15 cellular contexts compared by ENCODE assay signal in the genomic region with DNA sequence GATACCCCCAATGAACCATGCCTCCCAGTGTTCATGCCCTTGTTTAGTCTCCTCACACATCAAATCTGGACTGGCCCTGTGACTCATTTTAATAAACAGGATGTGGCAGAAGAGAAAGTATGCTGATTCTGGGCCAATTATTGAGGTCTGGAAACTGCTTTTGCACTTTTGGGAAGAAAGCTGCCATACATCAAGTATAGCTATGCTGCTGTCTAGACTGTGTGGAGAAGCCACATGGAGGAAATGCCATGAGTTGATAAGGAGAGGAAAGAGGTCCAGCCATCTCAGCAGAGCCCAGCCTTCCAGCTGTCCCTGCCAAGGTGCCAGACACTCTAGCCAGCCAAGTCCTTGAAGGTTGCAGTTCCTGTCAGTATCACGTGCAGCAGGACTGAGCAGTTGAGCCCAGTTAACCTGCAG. TPM values are rescaled to one million over a fixed set of nuclear protein-coding genes. Genes with fewer than 3 reads are reported as not detected.
A peak's percentile ranks its signal among the peaks of the same experiment; 100 is the strongest.
DNase-seq lines count a peak whose midpoint lies in the region; TF ChIP-seq lines count a peak whose summit lies in the region.
"Had no signal": no experiment of that assay in that cellular context is flagged by ENCODE, and none has a peak within 500 bp of the region (broad histone marks: within the 10 kb centered on the region; RNA-seq: fewer than 3 reads in every experiment).

No MANE protein-coding gene starts in this region.

- no peak overlapping the region for H2AK5ac ChIP-seq in neuronal stem cell (ENCODE audit: low read depth, low read length)

- intact Hi-C loops in colonic mucosa (cut with DNase I) = no loop called here

- H3K14ac ChIP-seq in neuronal stem cell (ENCODE audit: low read length) = no peak overlapping the region

- no peaks in the 10 kb centered on the region for H3K27me3 ChIP-seq in neuronal stem cell (ENCODE audit: control insufficient read depth in 3 of 3, insufficient read depth in 3 of 3, low read depth in 1 of 3, low read length in 3 of 3)
- no peaks in the 10 kb centered on the region for H3K27me3 ChIP-seq in colonic mucosa
- no peaks in the 10 kb centered on the region for H3K27me3 ChIP-seq in effector memory CD4-positive, alpha-beta T cell (replicated peaks; ENCODE audit: control insufficient read depth, insufficient read depth, low read length, poor library complexity, severe bottlenecking)
- H3K27me3 ChIP-seq: right lobe of liver, stomach had no signal

- no peak overlapping the region for H2BK15ac ChIP-seq in neuronal stem cell (ENCODE audit: low read length)

- H3K27ac ChIP-seq in neuronal stem cell (replicated peaks; ENCODE audit: low read length) (no peak overlapping the region), colonic mucosa (no peak overlapping the region)
- H3K27ac ChIP-seq in effector memory CD4-positive, alpha-beta T cell (ENCODE audit: insufficient read depth, low read length, poor library complexity, severe bottlenecking) = no peak overlapping the region
- H3K27ac ChIP-seq: right lobe of liver, stomach had no signal

- H4K8ac ChIP-seq in neuronal stem cell (ENCODE audit: low read depth, low read length) = no peak overlapping the region

- no peak overlapping the region for H2BK120ac ChIP-seq in neuronal stem cell (ENCODE audit: low read depth, low read length)

- H3K4me3 ChIP-seq in cardiac fibroblast (replicated peaks in 1 of 2; ENCODE audit: low read depth in 2 of 2, low read length in 2 of 2) (no peak overlapping the region), neuronal stem cell (ENCODE audit: low read length in 2 of 2) (no peak overlapping the region), colonic mucosa (no peak overlapping the region)
- no peak overlapping the region for H3K4me3 ChIP-seq in effector memory CD4-positive, alpha-beta T cell (ENCODE audit: insufficient read depth, low read depth, low read length, poor library complexity, severe bottlenecking)
- H3K4me3 ChIP-seq: right lobe of liver, stomach had no signal

- TF ChIP-seq CTCF in cardiac fibroblast (IDR thresholded peaks at IDR 0.05; ENCODE audit: low read depth, low read length) = no peak
- TF ChIP-seq CTCF in colonic mucosa (IDR thresholded peaks at IDR 0.05) = no peak

- H3K36me3 ChIP-seq in neuronal stem cell (replicated peaks in 1 of 2; ENCODE audit: control insufficient read depth in 2 of 2, insufficient read depth in 2 of 2, low read length in 2 of 2) (no peaks in the 10 kb centered on the region), colonic mucosa (no peaks in the 10 kb centered on the region)
- H3K36me3 ChIP-seq in effector memory CD4-positive, alpha-beta T cell (ENCODE audit: control insufficient read depth, insufficient read depth, low read length) = no peaks in the 10 kb centered on the region
- H3K36me3 ChIP-seq: right lobe of liver had no signal

- no peak overlapping the region for H2AFZ ChIP-seq in neuronal stem cell (ENCODE audit: low read length)

- H3K23ac ChIP-seq in neuronal stem cell (ENCODE audit: low read depth, low read length, poor library complexity) = no peak overlapping the region

- H3K4me1 ChIP-seq in neuronal stem cell (ENCODE audit: control insufficient read depth in 2 of 2, insufficient read depth in 1 of 2, low read depth in 1 of 2, low read length in 2 of 2) (peaks cover 0 to 21% of the 10 kb centered on the region in 2 donors), colonic mucosa (no peaks in the 10 kb centered on the region)
- H3K4me1 ChIP-seq in effector memory CD4-positive, alpha-beta T cell (ENCODE audit: control insufficient read depth, insufficient read depth, low read length, poor library complexity, severe bottlenecking) = no peaks in the 10 kb centered on the region
- H3K4me1 ChIP-seq: right lobe of liver, stomach had no signal

- peaks cover under 1% of the 10 kb centered on the region for H3K79me1 ChIP-seq in neuronal stem cell (ENCODE audit: low read depth, low read length)

- H3K9me3 ChIP-seq in neuronal stem cell (replicated peaks in 1 of 2; ENCODE audit: control insufficient read depth in 2 of 2, insufficient read depth in 1 of 2, low read depth in 1 of 2, low read length in 2 of 2) (peaks cover 0 to 16% of the 10 kb centered on the region in 2 donors), colonic mucosa (no peaks in the 10 kb centered on the region)
- H3K9me3 ChIP-seq in effector memory CD4-positive, alpha-beta T cell (ENCODE audit: control insufficient read depth, low read length) = no peaks in the 10 kb centered on the region
- H3K9me3 ChIP-seq: right lobe of liver had no signal

- no peak overlapping the region for H3K4me2 ChIP-seq in neuronal stem cell (ENCODE audit: insufficient read depth, low read length, poor library complexity, severe bottlenecking)

- peak; percentile 84 for DNase-seq in EH (ENCODE audit: low read depth)
- DNase-seq in HT1080 (ENCODE audit: low read depth) = peak; percentile 61
- peak; percentile 52 to 86 for DNase-seq in cardiac fibroblast (ENCODE audit: low read depth in 2 of 2)
- DNase-seq in neuronal stem cell (ENCODE audit: low spot score) = no peak
- DNase-seq in colonic mucosa = no peak
- no peak for DNase-seq in HuH-7 (ENCODE audit: low spot score)
- no peak for DNase-seq in effector memory CD4-positive, alpha-beta T cell
- DNase-seq: activated T-cell treated with anti-CD3 and anti-CD28 coated beads, Interleukin-2, amount 50 U/mL, for 24 hours; CD4-positive, alpha-beta memory T cell; effector CD8-positive, alpha-beta T cell; naive thymus-derived CD4-positive, alpha-beta T cell; NCI-H1092 treated with DMSO at 0.1 percent for 48 hours; stomach had no signal

- H2BK12ac ChIP-seq in neuronal stem cell (ENCODE audit: low read length) = no peak overlapping the region

- WGBS in neuronal stem cell (ENCODE audit: extremely low coverage in 2 of 2, insufficient read length in 2 of 2, insufficient replicate concordance in 1 of 2), 2 donors = no CpG with 5 or more reads among the region's 1 CpG

- no peak overlapping the region for H3K4ac ChIP-seq in neuronal stem cell (ENCODE audit: low read length)

- peak overlapping the region; percentile 53 for H3K9ac ChIP-seq in neuronal stem cell (ENCODE audit: low read depth, low read length, poor library complexity)
- H3K9ac ChIP-seq in colonic mucosa (ENCODE audit: low read depth in 2 of 2, low read length in 2 of 2) = no peak overlapping the region

- no peak overlapping the region for H3K18ac ChIP-seq in neuronal stem cell (ENCODE audit: low read length)

- H2BK5ac ChIP-seq in neuronal stem cell (ENCODE audit: low read length) = no peak overlapping the region

- H4K91ac ChIP-seq in neuronal stem cell (ENCODE audit: low read depth, low read length, poor library complexity) = no peak overlapping the region

RNA-seq across cellular contexts. Expression of a gene that starts 16.7 kb away (rescaled TPM):
- 0.07 TPM in 1 of 2 replicates, not detected in the other for total RNA-seq in HT1080 (2014; rRNA removed; shearing (Covaris generic))
- 0.36 and 0.49 TPM in 2 replicates for polyA plus RNA-seq in HT1080 (2015; cell fraction: cytosol; rRNA removed)
- polyA plus RNA-seq in HT1080 (2015; cell fraction: nucleus; rRNA removed) = not detected in 2 replicates
- polyA plus RNA-seq in neuronal stem cell (2013, experiment 1 of 2) = 1.5 TPM
- polyA plus RNA-seq in neuronal stem cell (2013, experiment 2 of 2) = 1.5 TPM
- total RNA-seq in colonic mucosa = not detected
- total RNA-seq: CD4-positive, alpha-beta memory T cell; naive thymus-derived CD4-positive, alpha-beta T cell; NCI-H460; stomach had no signal
- polyA plus RNA-seq: CD4-positive, alpha-beta memory T cell; naive thymus-derived CD4-positive, alpha-beta T cell had no signal

RNA-seq across cellular contexts. Expression of a gene that starts 39.4 kb away (rescaled TPM):
- 44.4 and 49.4 TPM in 2 replicates for total RNA-seq in HT1080 (2014; rRNA removed; shearing (Covaris generic))
- 47.6 and 53.6 TPM in 2 replicates for polyA plus RNA-seq in HT1080 (2015; cell fraction: cytosol; rRNA removed)
- 49.0 and 59.4 TPM in 2 replicates for polyA plus RNA-seq in HT1080 (2015; cell fraction: nucleus; rRNA removed)
- 19.9 TPM for polyA plus RNA-seq in neuronal stem cell (2013, experiment 1 of 2)
- 21.0 TPM for polyA plus RNA-seq in neuronal stem cell (2013, experiment 2 of 2)
- total RNA-seq in colonic mucosa = 10 to 100 TPM; 36.5 to 39.4 TPM

Comparison
In these comparisons a context has a peak if more than half of its experiments do, and no peak if none do; other contexts are left out.
1. DNase-seq: peak in EH (single experiment), HT1080 (single experiment) and cardiac fibroblast (2 of 2); none in neuronal stem cell (single experiment), colonic mucosa (single experiment), HuH-7 (single experiment) and effector memory CD4-positive, alpha-beta T cell (0 of 3).